Comparison of ENCODE assay signal across 20 cellular contexts in the genomic region with DNA sequence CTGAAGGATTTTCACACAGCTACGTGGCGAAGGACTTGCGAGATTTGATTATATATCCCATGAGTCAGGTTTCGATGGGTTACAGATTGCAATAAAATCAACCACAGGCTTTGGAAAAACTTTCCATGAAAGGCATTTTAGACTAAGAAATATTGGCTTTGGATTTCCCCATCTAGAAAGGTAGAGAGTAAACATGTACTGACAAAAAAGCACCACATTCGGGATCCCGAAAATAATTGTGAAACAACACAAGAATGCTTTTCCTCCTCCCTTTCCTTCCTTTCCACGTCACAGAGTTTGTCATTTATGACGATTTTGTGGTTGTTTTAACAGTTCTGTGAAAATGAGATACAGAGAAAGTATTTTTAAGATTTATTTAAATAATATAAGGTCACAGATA. TPM values are rescaled to one million over a fixed set of nuclear protein-coding genes. Genes with fewer than 3 reads are reported as not detected.
DNase-seq lines count a peak whose midpoint lies in the region; ATAC-seq, FAIRE-seq and TF ChIP-seq lines count a peak whose summit lies in the region.
"Had no signal": no experiment of that assay in that cellular context is flagged by ENCODE, and none has a peak within 500 bp of the region (broad histone marks: within the 10 kb centered on the region; RNA-seq: fewer than 3 reads in every experiment).

No MANE protein-coding gene starts in this region.

- WGBS in suprapubic skin, result 82% methylated on average over 8 of the region's 8 CpGs

- no peak for TF ChIP-seq CTCF in endothelial cell of umbilical vein (IDR thresholded peaks at IDR 0.05; ENCODE audit: extremely low read depth in 1 of 2, insufficient read depth in 1 of 2, low read depth in 1 of 2, low read length in 2 of 2)
- TF ChIP-seq CTCF in progenitor cell of endocrine pancreas (IDR thresholded peaks at IDR 0.05; ENCODE audit: unreplicated experiment), result no peak
- no peak for TF ChIP-seq CTCF in suprapubic skin (IDR thresholded peaks at IDR 0.05)

- dilution Hi-C loops in endothelial cell of umbilical vein (cut with MboI; ENCODE audit: extremely low pct_ligation_motif_present, low sequenced_read_pairs), result no loop called here

- CTCF ChIA-PET in endothelial cell of umbilical vein (lab: Charles Lee), result no interaction called here

- H3K9me1 ChIP-seq in endothelial cell of umbilical vein (replicated peaks; ENCODE audit: control insufficient read depth, extremely low read depth, insufficient read depth, low read length), result no peaks in the 10 kb centered on the region

- no peak overlapping the region for H3K4me3 Mint-ChIP-seq in progenitor cell of endocrine pancreas (ENCODE audit: low read depth)
- H3K4me3 Mint-ChIP-seq: B cell had no signal

- H3K27me3 ChIP-seq in endothelial cell of umbilical vein (ENCODE audit: control insufficient read depth in 2 of 2, insufficient read depth in 2 of 2, low read length in 2 of 2), result no peaks in the 10 kb centered on the region
- no peaks in the 10 kb centered on the region for H3K27me3 ChIP-seq in suprapubic skin
- H3K27me3 ChIP-seq: thyroid gland had no signal

- H3K9me3 Mint-ChIP-seq in progenitor cell of endocrine pancreas (ENCODE audit: low read depth), result no peaks in the 10 kb centered on the region

- peak overlapping the region; percentile 68 for H3K9ac ChIP-seq in endothelial cell of umbilical vein (replicated peaks; ENCODE audit: extremely low read depth, insufficient read depth, low read length)

- H3K4me1 ChIP-seq in endothelial cell of umbilical vein (ENCODE audit: control insufficient read depth, extremely low read depth, insufficient read depth, low read length) (peaks cover 22% of the 10 kb centered on the region), suprapubic skin (peaks cover 6% of the 10 kb centered on the region)
- H3K4me1 ChIP-seq: spleen had no signal

- peak overlapping the region; percentile 60 for H3K4me2 ChIP-seq in endothelial cell of umbilical vein (ENCODE audit: insufficient read depth, low read length)

- H3K9me3 ChIP-seq in endothelial cell of umbilical vein (replicated peaks; ENCODE audit: control insufficient read depth, insufficient read depth, low read length), result no peaks in the 10 kb centered on the region
- no peaks in the 10 kb centered on the region for H3K9me3 ChIP-seq in suprapubic skin
- H3K9me3 ChIP-seq: spleen, thyroid gland had no signal

- FAIRE-seq in endothelial cell of umbilical vein (lab: Jason Lieb, UNC), result peak; percentile 47
- FAIRE-seq: kidney had no signal

- H4K20me1 ChIP-seq in endothelial cell of umbilical vein (replicated peaks; ENCODE audit: control insufficient read depth, extremely low read depth, insufficient read depth, low read length), result no peaks in the 10 kb centered on the region

- H3K36me3 Mint-ChIP-seq in progenitor cell of endocrine pancreas (ENCODE audit: insufficient read depth), result peaks cover 8% of the 10 kb centered on the region

- POLR2A ChIA-PET in endothelial cell of umbilical vein (lab: Charles Lee), result no interaction called here

- H3K4me1 Mint-ChIP-seq in progenitor cell of endocrine pancreas (ENCODE audit: low read depth), result peaks cover 32% of the 10 kb centered on the region
- H3K4me1 Mint-ChIP-seq: B cell had no signal

- DNase-seq in H4 (ENCODE audit: low spot score) (peak; percentile 18), RPMI7951 (ENCODE audit: low read depth) (peak; percentile 28), endothelial cell of umbilical vein (ENCODE audit: low read depth, low spot score) (peak; percentile 91), progenitor cell of endocrine pancreas (ENCODE audit: low spot score, unreplicated experiment) (no peak), T1000 (lab: John Stamatoyannopoulos, UW) (no peak), suprapubic skin (ENCODE audit: low spot score in 2 of 2) (no peak)
- DNase-seq: activated naive CD4-positive, alpha-beta T cell treated with Interleukin-2 at 50 U/mL for 16 hours; activated T-cell treated with anti-CD3 and anti-CD28 coated beads, Interleukin-2, amount 50 U/mL, for 48 hours; amygdala; central memory CD4-positive, alpha-beta T cell; erythroblast; kidney; SIG-M5; spleen; stimulated activated CD4-positive, alpha-beta T cell treated with anti-CD3 and anti-CD28 coated beads, Interleukin-4, amount 100 ng/mL, for 24 hours; stimulated activated naive CD8-positive, alpha-beta T cell treated with anti-CD3 and anti-CD28 coated beads, Interleukin-15, Interleukin-2, amounts not matched to agents 100 U/mL and 50 U/mL, for 24 hours; thyroid gland had no signal

- no peak for ATAC-seq in GM19324 (IDR thresholded peaks at IDR 0.05; ENCODE audit: low FRiP score, unreplicated experiment)
- ATAC-seq: stimulated activated naive CD8-positive, alpha-beta T cell treated with anti-CD3 and anti-CD28 coated beads, Interleukin-15, Interleukin-2, amounts not matched to agents 100 U/mL and 50 U/mL, for 24 hours had no signal

- TF ChIP-seq POLR2A in endothelial cell of umbilical vein (IDR thresholded peaks at IDR 0.05; ENCODE audit: low read depth, low read length) (no peak), suprapubic skin (IDR thresholded peaks at IDR 0.05) (no peak)

- no peaks in the 10 kb centered on the region for H3K36me3 ChIP-seq in endothelial cell of umbilical vein (ENCODE audit: control insufficient read depth in 2 of 2, extremely low read depth in 1 of 2, insufficient read depth in 2 of 2, low read length in 2 of 2)
- no peaks in the 10 kb centered on the region for H3K36me3 ChIP-seq in suprapubic skin
- H3K36me3 ChIP-seq: spleen, thyroid gland had no signal

- intact Hi-C loops in endothelial cell of umbilical vein (cut with micrococcal nuclease), result loop anchor here (1.0 to 5.0 kb wide), 5 partner anchors 8 to 919 kb away; no protein-coding TSS in a partner anchor

- peak overlapping the region in 2 of 3 experiments; percentile 3 to 28 for H3K4me3 ChIP-seq in endothelial cell of umbilical vein (replicated peaks in 1 of 3; ENCODE audit: insufficient read depth in 1 of 3, low read depth in 1 of 3, low read length in 3 of 3)
- H3K4me3 ChIP-seq in suprapubic skin, result no peak overlapping the region
- H3K4me3 ChIP-seq: lung, spleen, thyroid gland had no signal

- H3K27me3 Mint-ChIP-seq in progenitor cell of endocrine pancreas, result no peaks in the 10 kb centered on the region

- H3K79me2 ChIP-seq in endothelial cell of umbilical vein (ENCODE audit: control insufficient read depth, insufficient read depth, low read length), result no peaks in the 10 kb centered on the region

- H3K27ac ChIP-seq in endothelial cell of umbilical vein (ENCODE audit: insufficient read depth, low read depth, low read length) (peak overlapping the region; percentile 64), suprapubic skin (no peak overlapping the region)
- H3K27ac ChIP-seq: spleen, thyroid gland had no signal

- H3K27ac Mint-ChIP-seq in progenitor cell of endocrine pancreas, result peak overlapping the region; percentile 42
- H3K27ac Mint-ChIP-seq: B cell had no signal

- no TSS peak for BruUV-seq in endothelial cell of umbilical vein (replicated peaks; lab: Mats Ljungman, UMichigan)

- TF ChIP-seq EP300 in suprapubic skin (IDR thresholded peaks at IDR 0.05), result no peak

- peak overlapping the region; percentile 26 for H2AFZ ChIP-seq in endothelial cell of umbilical vein (ENCODE audit: low read depth, low read length)

TF ChIP-seq in endothelial cell of umbilical vein, 7 proteins besides CTCF, POLR2A, EP300 and RAD21:
- TF ChIP-seq FOS (IDR thresholded peaks at IDR 0.05; ENCODE audit: borderline replicate concordance, insufficient read depth, low read length) (peak; percentile 28), JUN (IDR thresholded peaks at IDR 0.05; ENCODE audit: borderline replicate concordance, insufficient read depth, insufficient read length, low read depth) (peak; percentile 29)
- TF ChIP-seq, protein P1, sequence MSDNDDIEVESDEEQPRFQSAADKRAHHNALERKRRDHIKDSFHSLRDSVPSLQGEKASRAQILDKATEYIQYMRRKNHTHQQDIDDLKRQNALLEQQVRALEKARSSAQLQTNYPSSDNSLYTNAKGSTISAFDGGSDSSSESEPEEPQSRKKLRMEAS (IDR thresholded peaks at IDR 0.05; ENCODE audit: insufficient read depth, insufficient read length), result no peak

RNA-seq across cellular contexts. Expression of gene TGFB2, which starts 38.5 kb away (rescaled TPM):
- 14.7 and 18.7 TPM in 2 replicates for total RNA-seq in H4 (2014; rRNA removed; shearing (Covaris generic))
- 11.3 and 18.7 TPM in 2 replicates for total RNA-seq in RPMI7951 (2014; rRNA removed; shearing (Covaris generic))
- total RNA-seq in endothelial cell of umbilical vein (31.5 and 43.5 TPM in 2 replicates), progenitor cell of endocrine pancreas (26.4 and 27.9 TPM in 2 replicates), suprapubic skin (1 to 10 TPM in 3 of 4 donors, under 1 TPM in 1; 0.60 to 3.9 (median 3.0) TPM)
- polyA plus RNA-seq in endothelial cell of umbilical vein, result 21.2 TPM in 2 replicates
- polyA plus RNA-seq in endothelial cell of umbilical vein (2011; cell fraction: cytosol; rRNA removed), result 19.7 and 27.7 TPM in 2 replicates
- polyA plus RNA-seq in endothelial cell of umbilical vein (2011; cell fraction: nucleus; rRNA removed), result 30.8 and 39.2 TPM in 2 replicates
- 56.7 and 63.7 TPM in 2 replicates for polyA plus RNA-seq in endothelial cell of umbilical vein (2012)
- polyA minus RNA-seq in endothelial cell of umbilical vein, result 62.2 and 63.2 TPM in 2 replicates
- not detected for polyA minus RNA-seq in endothelial cell of umbilical vein (2011; cell fraction: cytosol; rRNA and poly(A)+ RNA removed)
- polyA minus RNA-seq in endothelial cell of umbilical vein (2011; cell fraction: nucleus; rRNA and poly(A)+ RNA removed), result 60.3 and 100 TPM in 2 replicates

Comparison
In these comparisons a context has a peak if more than half of its experiments do, and no peak if none do; other contexts are left out.
1. DNase-seq: peak in H4 (single experiment), RPMI7951 (single experiment) and endothelial cell of umbilical vein (single experiment); none in progenitor cell of endocrine pancreas (single experiment), T1000 (single experiment) and suprapubic skin (0 of 2).